Comparison of ENCODE assay signal across 2 cellular contexts in the genomic region with DNA sequence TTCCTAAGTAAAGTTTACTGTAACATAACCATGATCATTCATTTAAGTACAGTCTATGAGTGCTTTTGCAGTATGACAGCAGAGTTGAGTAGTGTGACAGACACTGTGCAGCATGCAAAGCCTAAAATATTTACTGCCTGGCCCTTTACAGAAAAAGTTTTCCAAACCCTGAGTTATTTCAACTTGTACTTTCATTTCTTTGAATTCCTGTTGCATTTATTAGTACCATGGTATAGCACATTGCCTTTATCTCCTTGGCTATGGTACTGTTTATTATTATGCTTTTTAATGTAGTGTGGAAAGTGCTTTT.
TF ChIP-seq lines count a peak whose summit lies in the region.

No MANE protein-coding gene starts in this region.

TF ChIP-seq in HCT116, 20 proteins besides CTCF, POLR2A, EP300 and RAD21:
- no peak for TF ChIP-seq SP1 (IDR thresholded peaks at IDR 0.05; ENCODE audit: low read depth)
- no peak for TF ChIP-seq SIN3A (IDR thresholded peaks at IDR 0.05; ENCODE audit: low read depth)
- no peak for TF ChIP-seq ELF1 (IDR thresholded peaks at IDR 0.05; ENCODE audit: borderline replicate concordance, low read depth)
- TF ChIP-seq, protein P1, sequence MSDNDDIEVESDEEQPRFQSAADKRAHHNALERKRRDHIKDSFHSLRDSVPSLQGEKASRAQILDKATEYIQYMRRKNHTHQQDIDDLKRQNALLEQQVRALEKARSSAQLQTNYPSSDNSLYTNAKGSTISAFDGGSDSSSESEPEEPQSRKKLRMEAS (IDR thresholded peaks at IDR 0.05) = no peak
- no peak for TF ChIP-seq YY1 (IDR thresholded peaks at IDR 0.05; ENCODE audit: extremely low read depth, insufficient replicate concordance, low read depth, low read length)
- no peak for TF ChIP-seq ZNF274 (IDR thresholded peaks at IDR 0.05; ENCODE audit: low read depth, low read length)
- TF ChIP-seq ZFX (IDR thresholded peaks at IDR 0.05) = no peak
- TF ChIP-seq TCF7L2 (IDR thresholded peaks at IDR 0.05; ENCODE audit: borderline replicate concordance, extremely low read depth, insufficient read depth, insufficient read length) = no peak
- TF ChIP-seq, protein P2, sequence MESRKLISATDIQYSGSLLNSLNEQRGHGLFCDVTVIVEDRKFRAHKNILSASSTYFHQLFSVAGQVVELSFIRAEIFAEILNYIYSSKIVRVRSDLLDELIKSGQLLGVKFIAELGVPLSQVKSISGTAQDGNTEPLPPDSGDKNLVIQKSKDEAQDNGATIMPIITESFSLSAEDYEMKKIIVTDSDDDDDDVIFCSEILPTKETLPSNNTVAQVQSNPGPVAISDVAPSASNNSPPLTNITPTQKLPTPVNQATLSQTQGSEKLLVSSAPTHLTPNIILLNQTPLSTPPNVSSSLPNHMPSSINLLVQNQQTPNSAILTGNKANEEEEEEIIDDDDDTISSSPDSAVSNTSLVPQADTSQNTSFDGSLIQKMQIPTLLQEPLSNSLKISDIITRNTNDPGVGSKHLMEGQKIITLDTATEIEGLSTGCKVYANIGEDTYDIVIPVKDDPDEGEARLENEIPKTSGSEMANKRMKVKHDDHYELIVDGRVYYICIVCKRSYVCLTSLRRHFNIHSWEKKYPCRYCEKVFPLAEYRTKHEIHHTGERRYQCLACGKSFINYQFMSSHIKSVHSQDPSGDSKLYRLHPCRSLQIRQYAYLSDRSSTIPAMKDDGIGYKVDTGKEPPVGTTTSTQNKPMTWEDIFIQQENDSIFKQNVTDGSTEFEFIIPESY (IDR thresholded peaks at IDR 0.05; ENCODE audit: extremely low read depth, insufficient replicate concordance, low read length) = no peak
- no peak for TF ChIP-seq JUND (IDR thresholded peaks at IDR 0.05)
- TF ChIP-seq POLR2AphosphoS5 (IDR thresholded peaks at IDR 0.05; ENCODE audit: low read depth, low read length) = no peak
- TF ChIP-seq, protein P3, sequence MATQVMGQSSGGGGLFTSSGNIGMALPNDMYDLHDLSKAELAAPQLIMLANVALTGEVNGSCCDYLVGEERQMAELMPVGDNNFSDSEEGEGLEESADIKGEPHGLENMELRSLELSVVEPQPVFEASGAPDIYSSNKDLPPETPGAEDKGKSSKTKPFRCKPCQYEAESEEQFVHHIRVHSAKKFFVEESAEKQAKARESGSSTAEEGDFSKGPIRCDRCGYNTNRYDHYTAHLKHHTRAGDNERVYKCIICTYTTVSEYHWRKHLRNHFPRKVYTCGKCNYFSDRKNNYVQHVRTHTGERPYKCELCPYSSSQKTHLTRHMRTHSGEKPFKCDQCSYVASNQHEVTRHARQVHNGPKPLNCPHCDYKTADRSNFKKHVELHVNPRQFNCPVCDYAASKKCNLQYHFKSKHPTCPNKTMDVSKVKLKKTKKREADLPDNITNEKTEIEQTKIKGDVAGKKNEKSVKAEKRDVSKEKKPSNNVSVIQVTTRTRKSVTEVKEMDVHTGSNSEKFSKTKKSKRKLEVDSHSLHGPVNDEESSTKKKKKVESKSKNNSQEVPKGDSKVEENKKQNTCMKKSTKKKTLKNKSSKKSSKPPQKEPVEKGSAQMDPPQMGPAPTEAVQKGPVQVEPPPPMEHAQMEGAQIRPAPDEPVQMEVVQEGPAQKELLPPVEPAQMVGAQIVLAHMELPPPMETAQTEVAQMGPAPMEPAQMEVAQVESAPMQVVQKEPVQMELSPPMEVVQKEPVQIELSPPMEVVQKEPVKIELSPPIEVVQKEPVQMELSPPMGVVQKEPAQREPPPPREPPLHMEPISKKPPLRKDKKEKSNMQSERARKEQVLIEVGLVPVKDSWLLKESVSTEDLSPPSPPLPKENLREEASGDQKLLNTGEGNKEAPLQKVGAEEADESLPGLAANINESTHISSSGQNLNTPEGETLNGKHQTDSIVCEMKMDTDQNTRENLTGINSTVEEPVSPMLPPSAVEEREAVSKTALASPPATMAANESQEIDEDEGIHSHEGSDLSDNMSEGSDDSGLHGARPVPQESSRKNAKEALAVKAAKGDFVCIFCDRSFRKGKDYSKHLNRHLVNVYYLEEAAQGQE (IDR thresholded peaks at IDR 0.05; ENCODE audit: low read depth) = no peak
- no peak for TF ChIP-seq FOSL1 (IDR thresholded peaks at IDR 0.05; ENCODE audit: low read depth)
- TF ChIP-seq, protein P4, sequence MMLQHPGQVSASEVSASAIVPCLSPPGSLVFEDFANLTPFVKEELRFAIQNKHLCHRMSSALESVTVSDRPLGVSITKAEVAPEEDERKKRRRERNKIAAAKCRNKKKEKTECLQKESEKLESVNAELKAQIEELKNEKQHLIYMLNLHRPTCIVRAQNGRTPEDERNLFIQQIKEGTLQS (IDR thresholded peaks at IDR 0.05) = no peak
- no peak for TF ChIP-seq EGR1 (IDR thresholded peaks at IDR 0.05; ENCODE audit: low read depth)
- TF ChIP-seq CBX3 (IDR thresholded peaks at IDR 0.05; ENCODE audit: low read depth) = no peak

TF ChIP-seq in HepG2, 621 proteins besides CTCF, POLR2A, EP300 and RAD21:
- TF ChIP-seq ZNF780A (CRISPR knock-in tag; IDR thresholded peaks at IDR 0.05) (no peak), ZBTB3 (CRISPR knock-in tag; IDR thresholded peaks at IDR 0.05; ENCODE audit: borderline replicate concordance, low read depth) (peak; percentile 74; the same call in 1 of the 2 replicates), NFATC3 (CRISPR knock-in tag; IDR thresholded peaks at IDR 0.05) (no peak), SNRNP70 (IDR thresholded peaks at IDR 0.05; ENCODE audit: low read depth, low read length) (no peak), ZSCAN29 (CRISPR knock-in tag; conservative IDR thresholded peaks at IDR 0.05) (0 out of 2 replicates have a peak, but pooled peaks have one; percentile 12), IRF2 (CRISPR knock-in tag; IDR thresholded peaks at IDR 0.05) (0 out of 2 replicates have a peak, but pooled peaks have one; percentile 7), RXRB (CRISPR knock-in tag; IDR thresholded peaks at IDR 0.05; ENCODE audit: borderline replicate concordance) (no peak), ZNF670 (CRISPR knock-in tag; IDR thresholded peaks at IDR 0.05; ENCODE audit: borderline replicate concordance) (0 out of 2 replicates have a peak, but pooled peaks have one; percentile 59), NR2F1 (CRISPR knock-in tag; IDR thresholded peaks at IDR 0.05) (no peak), PLRG1 (conservative IDR thresholded peaks at IDR 0.05) (no peak), IRX3 (CRISPR knock-in tag; IDR thresholded peaks at IDR 0.05; ENCODE audit: borderline replicate concordance, low read depth) (no peak), RELA (CRISPR knock-in tag; IDR thresholded peaks at IDR 0.05) (no peak), ZNF317 (CRISPR knock-in tag; IDR thresholded peaks at IDR 0.05) (no peak), HIVEP1 (CRISPR knock-in tag; IDR thresholded peaks at IDR 0.05) (no peak), ZNF121 (CRISPR knock-in tag; IDR thresholded peaks at IDR 0.05) (no peak), ZNF816 (CRISPR knock-in tag; IDR thresholded peaks at IDR 0.05; ENCODE audit: borderline replicate concordance) (0 out of 2 replicates have a peak, but pooled peaks have one; percentile 14), ZNF616 (CRISPR knock-in tag; IDR thresholded peaks at IDR 0.05; ENCODE audit: low read depth) (no peak), POGZ (CRISPR knock-in tag; IDR thresholded peaks at IDR 0.05) (no peak), TMF1 (CRISPR knock-in tag; IDR thresholded peaks at IDR 0.05; ENCODE audit: low read depth) (no peak), MTF2 (CRISPR knock-in tag; IDR thresholded peaks at IDR 0.05; ENCODE audit: borderline replicate concordance) (no peak)
- TF ChIP-seq, protein P1 (IDR thresholded peaks at IDR 0.05) = no peak
- TF ChIP-seq, protein P5, sequence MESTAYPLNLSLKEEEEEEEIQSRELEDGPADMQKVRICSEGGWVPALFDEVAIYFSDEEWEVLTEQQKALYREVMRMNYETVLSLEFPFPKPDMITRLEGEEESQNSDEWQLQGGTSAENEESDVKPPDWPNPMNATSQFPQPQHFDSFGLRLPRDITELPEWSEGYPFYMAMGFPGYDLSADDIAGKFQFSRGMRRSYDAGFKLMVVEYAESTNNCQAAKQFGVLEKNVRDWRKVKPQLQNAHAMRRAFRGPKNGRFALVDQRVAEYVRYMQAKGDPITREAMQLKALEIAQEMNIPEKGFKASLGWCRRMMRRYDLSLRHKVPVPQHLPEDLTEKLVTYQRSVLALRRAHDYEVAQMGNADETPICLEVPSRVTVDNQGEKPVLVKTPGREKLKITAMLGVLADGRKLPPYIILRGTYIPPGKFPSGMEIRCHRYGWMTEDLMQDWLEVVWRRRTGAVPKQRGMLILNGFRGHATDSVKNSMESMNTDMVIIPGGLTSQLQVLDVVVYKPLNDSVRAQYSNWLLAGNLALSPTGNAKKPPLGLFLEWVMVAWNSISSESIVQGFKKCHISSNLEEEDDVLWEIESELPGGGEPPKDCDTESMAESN (CRISPR knock-in tag; conservative IDR thresholded peaks at IDR 0.05) = no peak
